1 cellular context compared by ENCODE assay signal in genomic region chr18:31134988-31135529, GRCh38.
TF ChIP-seq lines count a peak whose summit lies in the region.

No MANE protein-coding gene starts in this region.

TF ChIP-seq in K562, 482 proteins besides CTCF, POLR2A, EP300 and RAD21:
- no peak for TF ChIP-seq ZEB2 (IDR thresholded peaks at IDR 0.05)
- TF ChIP-seq ARID3A (IDR thresholded peaks at IDR 0.05; ENCODE audit: borderline replicate concordance, low read depth, low read length): no peak
- no peak for TF ChIP-seq COPS2 (conservative IDR thresholded peaks at IDR 0.05)
- no peak for TF ChIP-seq POLR2B (IDR thresholded peaks at IDR 0.05; ENCODE audit: low read depth, partially characterized antibody)
- no peak for TF ChIP-seq FOXA3 (CRISPR knock-in tag; conservative IDR thresholded peaks at IDR 0.05 in 1 of 2, IDR thresholded peaks at IDR 0.05 in 1 of 2)
- TF ChIP-seq ZNF707 (CRISPR knock-in tag; conservative IDR thresholded peaks at IDR 0.05): no peak
- no peak for TF ChIP-seq ZKSCAN8 (CRISPR knock-in tag; IDR thresholded peaks at IDR 0.05)
- no peak for TF ChIP-seq SP2 (IDR thresholded peaks at IDR 0.05; ENCODE audit: extremely low read depth, low read depth, low read length, poor library complexity, severe bottlenecking)
- TF ChIP-seq CEBPB (tag; IDR thresholded peaks at IDR 0.05): peak; percentile 65
- no peak for TF ChIP-seq E4F1 (CRISPR knock-in tag; IDR thresholded peaks at IDR 0.05; ENCODE audit: borderline replicate concordance)
- no peak for TF ChIP-seq NCOR1 (IDR thresholded peaks at IDR 0.05)
- no peak for TF ChIP-seq PURB (CRISPR knock-in tag; IDR thresholded peaks at IDR 0.05; ENCODE audit: low read depth)
- TF ChIP-seq NR2C1 (IDR thresholded peaks at IDR 0.05): no peak
- no peak for TF ChIP-seq NR2C1 (tag; IDR thresholded peaks at IDR 0.05)
- no peak for TF ChIP-seq TCF3 (CRISPR knock-in tag; IDR thresholded peaks at IDR 0.05)
- no peak for TF ChIP-seq HOXB6 (CRISPR knock-in tag; IDR thresholded peaks at IDR 0.05; ENCODE audit: borderline replicate concordance)
- peak; percentile 33; the same call in 1 of the 2 replicates for TF ChIP-seq ATF3 (IDR thresholded peaks at IDR 0.05)
- TF ChIP-seq ATF3 (CRISPR knock-in tag; conservative IDR thresholded peaks at IDR 0.05): no peak
- TF ChIP-seq ATF4 (CRISPR knock-in tag; IDR thresholded peaks at IDR 0.05): 0 out of 2 replicates have a peak, but pooled peaks have one; percentile 29
- TF ChIP-seq ARNT (IDR thresholded peaks at IDR 0.05): no peak
- no peak for TF ChIP-seq RB1 (IDR thresholded peaks at IDR 0.05; ENCODE audit: low read depth)
- no peak for TF ChIP-seq CEBPG (CRISPR knock-in tag; IDR thresholded peaks at IDR 0.05)
- peak; percentile 19 to 60; a peak in 2 of 4 replicates for TF ChIP-seq CEBPG (tag; conservative IDR thresholded peaks at IDR 0.05 in 1 of 2, IDR thresholded peaks at IDR 0.05 in 1 of 2)
- TF ChIP-seq ESRRB (CRISPR knock-in tag; IDR thresholded peaks at IDR 0.05; ENCODE audit: borderline replicate concordance): no peak
- TF ChIP-seq ID3 (CRISPR knock-in tag; IDR thresholded peaks at IDR 0.05): no peak
- TF ChIP-seq ID3 (tag; IDR thresholded peaks at IDR 0.05): peak; percentile 56; the same call in 1 of the 2 replicates
- TF ChIP-seq TFE3 (CRISPR knock-in tag; IDR thresholded peaks at IDR 0.05): peak; percentile 56; the same call in 1 of the 2 replicates
- TF ChIP-seq ZNF232 (CRISPR knock-in tag; IDR thresholded peaks at IDR 0.05): no peak
- no peak for TF ChIP-seq UBTF (IDR thresholded peaks at IDR 0.05; ENCODE audit: borderline replicate concordance in 1 of 2, low read depth in 2 of 2, low read length in 2 of 2)
- no peak for TF ChIP-seq GABPA (tag; conservative IDR thresholded peaks at IDR 0.05; ENCODE audit: low read depth)
- no peak for TF ChIP-seq RBM17 (IDR thresholded peaks at IDR 0.05; ENCODE audit: borderline replicate concordance, low read depth, low read length)
- TF ChIP-seq HDAC6 (IDR thresholded peaks at IDR 0.05; ENCODE audit: low read depth, low read length): no peak
- no peak for TF ChIP-seq ZHX1 (conservative IDR thresholded peaks at IDR 0.05; ENCODE audit: low read length)
- TF ChIP-seq ZNF444 (CRISPR knock-in tag; IDR thresholded peaks at IDR 0.05): no peak
- TF ChIP-seq NFRKB (IDR thresholded peaks at IDR 0.05; ENCODE audit: low read depth): no peak
- TF ChIP-seq TCF15 (CRISPR knock-in tag; IDR thresholded peaks at IDR 0.05): no peak
- no peak for TF ChIP-seq GTF3C2 (IDR thresholded peaks at IDR 0.05; ENCODE audit: borderline replicate concordance, extremely low read depth, insufficient read length)
- no peak for TF ChIP-seq HLTF (IDR thresholded peaks at IDR 0.05)
- no peak for TF ChIP-seq GTF2F1 (IDR thresholded peaks at IDR 0.05; ENCODE audit: low read depth, low read length)
